In genomic region chr13:60018536-60018935, GRCh38 we compare ENCODE assay signal across 24 cellular contexts.
"Had no signal": no experiment of that assay in that cellular context is flagged by ENCODE, and none has a peak within 500 bp of the region (broad histone marks: within the 10 kb centered on the region; RNA-seq: fewer than 3 reads in every experiment).

No MANE protein-coding gene starts in this region.

- H3K36me3 Mint-ChIP-seq: stimulated activated effector memory CD8-positive, alpha-beta T cell treated with anti-CD3 and anti-CD28 coated beads, Interleukin-12 subunit alpha, Interleukin-12 subunit beta, amount 100 ng/mL, for 72 hours had no signal

- H3K4me3 ChIP-seq: body of pancreas, gastrocnemius medialis, tibial artery had no signal

- H3K4me1 Mint-ChIP-seq: stimulated activated effector memory CD8-positive, alpha-beta T cell treated with anti-CD3 and anti-CD28 coated beads, Interleukin-12 subunit alpha, Interleukin-12 subunit beta, amount 100 ng/mL, for 72 hours; stimulated activated naive CD8-positive, alpha-beta T cell treated with anti-CD3 and anti-CD28 coated beads, Interleukin-15, amount 100 ng/mL, for 72 hours had no signal

- H3K9me3 ChIP-seq: body of pancreas, gastrocnemius medialis, right lobe of liver, tibial artery had no signal

- H2AFZ ChIP-seq: parathyroid adenoma had no signal

- DNase-seq: activated B cell treated with CpG ODN at 0.5 μM for 24 hours; activated CD4-positive, alpha-beta memory T cell treated with anti-CD3 and anti-CD28 coated beads, Interleukin-2, amount 10 ng/mL, durations not matched to agents 7 days and 5 days; activated CD4-positive, alpha-beta T cell treated with anti-CD3 and anti-CD28 coated beads for 4 hours; activated effector memory CD4-positive, alpha-beta T cell treated with anti-CD3 and anti-CD28 coated beads, Interleukin-2, amount 50 U/mL, for 16 hours; activated naive CD4-positive, alpha-beta T cell treated with anti-CD3 and anti-CD28 coated beads, Interleukin-2, amount 50 U/mL, for 16 hours; activated naive CD8-positive, alpha-beta T cell treated with anti-CD3 and anti-CD28 coated beads, Interleukin-2, amount 50 U/mL, for 24 hours; activated T-cell treated with anti-CD3 and anti-CD28 coated beads for 4 hours; anterior cingulate cortex; body of pancreas; dermis blood vessel endothelial cell; effector CD8-positive, alpha-beta T cell; erythroblast; gastrocnemius medialis; left colon; mesenchymal stem cell; nucleus accumbens; right lobe of liver; small intestine; stimulated activated CD4-positive, alpha-beta T cell treated with anti-CD3 and anti-CD28 coated beads, Interleukin-2, amount 100 ng/mL, for 24 hours; stimulated activated naive CD8-positive, alpha-beta T cell treated with anti-CD3 and anti-CD28 coated beads, Interleukin-15, amount 100 ng/mL, for 72 hours; T1000; tibial artery had no signal

- H3K4me1 ChIP-seq: gastrocnemius medialis, parathyroid adenoma, tibial artery had no signal

- H3K36me3 ChIP-seq: gastrocnemius medialis, right lobe of liver, tibial artery had no signal

- H3K9me3 Mint-ChIP-seq: activated CD4-positive, alpha-beta memory T cell treated with anti-CD3 and anti-CD28 coated beads, Interleukin-2, amount 10 ng/mL, durations not matched to agents 7 days and 5 days; activated naive CD8-positive, alpha-beta T cell treated with anti-CD3 and anti-CD28 coated beads, Interleukin-2, amount 50 U/mL, for 24 hours; stimulated activated effector memory CD8-positive, alpha-beta T cell treated with anti-CD3 and anti-CD28 coated beads, Interleukin-12 subunit alpha, Interleukin-12 subunit beta, amount 100 ng/mL, for 72 hours had no signal

- ATAC-seq: activated naive CD8-positive, alpha-beta T cell treated with anti-CD3 and anti-CD28 coated beads, Interleukin-2, amount 50 U/mL, for 24 hours; body of pancreas; gastrocnemius medialis; stimulated activated effector memory CD8-positive, alpha-beta T cell treated with anti-CD3 and anti-CD28 coated beads, Interleukin-12 subunit alpha, Interleukin-12 subunit beta, amount 100 ng/mL, for 72 hours; stimulated activated naive CD8-positive, alpha-beta T cell treated with anti-CD3 and anti-CD28 coated beads, Interleukin-15, amount 100 ng/mL, for 72 hours had no signal

- H3K27me3 Mint-ChIP-seq: activated B cell treated with CpG ODN at 0.5 μM for 24 hours; activated CD4-positive, alpha-beta memory T cell treated with anti-CD3 and anti-CD28 coated beads, Interleukin-2, amount 10 ng/mL, durations not matched to agents 7 days and 5 days; activated naive CD8-positive, alpha-beta T cell treated with anti-CD3 and anti-CD28 coated beads, Interleukin-2, amount 50 U/mL, for 24 hours; stimulated activated naive CD8-positive, alpha-beta T cell treated with anti-CD3 and anti-CD28 coated beads, Interleukin-15, amount 100 ng/mL, for 72 hours had no signal

- H3K9ac ChIP-seq: parathyroid adenoma had no signal

- H3K27ac Mint-ChIP-seq: activated B cell treated with CpG ODN at 0.5 μM for 24 hours; activated CD4-positive, alpha-beta memory T cell treated with anti-CD3 and anti-CD28 coated beads, Interleukin-2, amount 10 ng/mL, durations not matched to agents 7 days and 5 days; activated naive CD8-positive, alpha-beta T cell treated with anti-CD3 and anti-CD28 coated beads, Interleukin-2, amount 50 U/mL, for 24 hours; stimulated activated effector memory CD8-positive, alpha-beta T cell treated with anti-CD3 and anti-CD28 coated beads, Interleukin-12 subunit alpha, Interleukin-12 subunit beta, amount 100 ng/mL, for 72 hours; stimulated activated naive CD8-positive, alpha-beta T cell treated with anti-CD3 and anti-CD28 coated beads, Interleukin-15, amount 100 ng/mL, for 72 hours had no signal

- H3K27me3 ChIP-seq: body of pancreas, gastrocnemius medialis, right lobe of liver, tibial artery had no signal

- H3K4me3 Mint-ChIP-seq: activated B cell treated with CpG ODN at 0.5 μM for 24 hours; activated naive CD8-positive, alpha-beta T cell treated with anti-CD3 and anti-CD28 coated beads, Interleukin-2, amount 50 U/mL, for 24 hours; stimulated activated effector memory CD8-positive, alpha-beta T cell treated with anti-CD3 and anti-CD28 coated beads, Interleukin-12 subunit alpha, Interleukin-12 subunit beta, amount 100 ng/mL, for 72 hours; stimulated activated naive CD8-positive, alpha-beta T cell treated with anti-CD3 and anti-CD28 coated beads, Interleukin-15, amount 100 ng/mL, for 72 hours had no signal

- H3K79me2 ChIP-seq: parathyroid adenoma had no signal
